Comparison of ENCODE assay signal across 1 cellular context in genomic region chr13:100588350-100589177, GRCh38.
TF ChIP-seq lines count a peak whose summit lies in the region.

GGACT (minus strand) TSS chr13:100588789; CDS start chr13:100532591, 56,198 bp downstream.

TF ChIP-seq in HEK293, 187 proteins besides CTCF, POLR2A, EP300 and RAD21 (continued from another document and continues in another):
- TF ChIP-seq ZNF791 (tag by site-specific recombination; IDR thresholded peaks at IDR 0.05) (no peak), ZNF626 (tag by site-specific recombination; IDR thresholded peaks at IDR 0.05) (no peak), ZBTB11 (tag by site-specific recombination; conservative IDR thresholded peaks at IDR 0.05; ENCODE audit: low read depth) (no peak), ZNF664 (tag by site-specific recombination; IDR thresholded peaks at IDR 0.05) (no peak), ZBTB7A (tag by site-specific recombination; IDR thresholded peaks at IDR 0.05; ENCODE audit: low read depth) (no peak), ZNF600 (tag by site-specific recombination; IDR thresholded peaks at IDR 0.05) (0 out of 2 replicates have a peak, but pooled peaks have one; percentile 14), ZNF274 (IDR thresholded peaks at IDR 0.05; ENCODE audit: low read length) (no peak), ZNF274 (tag by site-specific recombination; IDR thresholded peaks at IDR 0.05; ENCODE audit: borderline replicate concordance) (no peak), ZNF2 (tag by site-specific recombination; IDR thresholded peaks at IDR 0.05) (0 out of 2 replicates have a peak, but pooled peaks have one; percentile 24), PRDM1 (tag by site-specific recombination; IDR thresholded peaks at IDR 0.05) (peak; percentile 18; the same call in 1 of the 2 replicates), RBAK (tag by site-specific recombination; IDR thresholded peaks at IDR 0.05) (no peak), ZBTB1 (tag by site-specific recombination; IDR thresholded peaks at IDR 0.05) (no peak), ZNF157 (tag by site-specific recombination; IDR thresholded peaks at IDR 0.05) (no peak), ZNF549 (tag by site-specific recombination; IDR thresholded peaks at IDR 0.05) (0 out of 2 replicates have a peak, but pooled peaks have one; percentile 38), ZNF24 (tag by site-specific recombination; IDR thresholded peaks at IDR 0.05) (no peak), SP2 (tag by site-specific recombination; IDR thresholded peaks at IDR 0.05) (peak; percentile 49), SALL2 (tag by site-specific recombination; IDR thresholded peaks at IDR 0.05; ENCODE audit: borderline replicate concordance) (no peak), OVOL3 (tag by site-specific recombination; IDR thresholded peaks at IDR 0.05) (no peak), TCF7L2 (IDR thresholded peaks at IDR 0.05; ENCODE audit: borderline replicate concordance, low read depth, low read length) (no peak), ATF2 (tag by site-specific recombination; IDR thresholded peaks at IDR 0.05; ENCODE audit: low read depth) (no peak), ZNF280D (tag by site-specific recombination; IDR thresholded peaks at IDR 0.05) (no peak), ZNF777 (tag by site-specific recombination; IDR thresholded peaks at IDR 0.05; ENCODE audit: borderline replicate concordance) (no peak), ZNF248 (tag by site-specific recombination; IDR thresholded peaks at IDR 0.05) (no peak), ZNF529 (tag by site-specific recombination; IDR thresholded peaks at IDR 0.05; ENCODE audit: insufficient replicate concordance) (no peak), GLI2 (tag by site-specific recombination; IDR thresholded peaks at IDR 0.05; ENCODE audit: borderline replicate concordance, low read depth) (no peak), MZF1 (tag by site-specific recombination; IDR thresholded peaks at IDR 0.05; ENCODE audit: borderline replicate concordance) (no peak), ZNF280C (tag by site-specific recombination; IDR thresholded peaks at IDR 0.05) (no peak), ZNF350 (tag by site-specific recombination; IDR thresholded peaks at IDR 0.05) (no peak), ZNF610 (tag by site-specific recombination; IDR thresholded peaks at IDR 0.05; ENCODE audit: borderline replicate concordance) (peak; percentile 45; the same call in 1 of the 2 replicates), ZNF624 (tag by site-specific recombination; IDR thresholded peaks at IDR 0.05) (no peak), BCL11B (tag by site-specific recombination; IDR thresholded peaks at IDR 0.05; ENCODE audit: low read depth) (no peak), ZFP41 (tag by site-specific recombination; IDR thresholded peaks at IDR 0.05; ENCODE audit: borderline replicate concordance) (no peak), ZNF571 (tag by site-specific recombination; IDR thresholded peaks at IDR 0.05) (no peak), KLF16 (tag by site-specific recombination; IDR thresholded peaks at IDR 0.05) (no peak), ZNF121 (tag by site-specific recombination; IDR thresholded peaks at IDR 0.05) (peak; percentile 63; the same call in 1 of the 2 replicates), ZNF416 (tag by site-specific recombination; IDR thresholded peaks at IDR 0.05) (no peak), KLF8 (tag by site-specific recombination; IDR thresholded peaks at IDR 0.05) (no peak)
- TF ChIP-seq, protein P1, sequence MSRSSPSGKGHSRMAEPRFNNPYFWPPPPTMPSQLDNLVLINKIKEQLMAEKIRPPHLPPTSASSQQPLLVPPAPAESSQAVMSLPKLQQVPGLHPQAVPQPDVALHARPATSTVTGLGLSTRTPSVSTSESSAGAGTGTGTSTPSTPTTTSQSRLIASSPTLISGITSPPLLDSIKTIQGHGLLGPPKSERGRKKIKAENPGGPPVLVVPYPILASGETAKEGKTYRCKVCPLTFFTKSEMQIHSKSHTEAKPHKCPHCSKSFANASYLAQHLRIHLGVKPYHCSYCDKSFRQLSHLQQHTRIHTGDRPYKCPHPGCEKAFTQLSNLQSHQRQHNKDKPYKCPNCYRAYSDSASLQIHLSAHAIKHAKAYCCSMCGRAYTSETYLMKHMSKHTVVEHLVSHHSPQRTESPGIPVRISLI (tag by site-specific recombination; IDR thresholded peaks at IDR 0.05) = no peak
- TF ChIP-seq, protein P2, sequence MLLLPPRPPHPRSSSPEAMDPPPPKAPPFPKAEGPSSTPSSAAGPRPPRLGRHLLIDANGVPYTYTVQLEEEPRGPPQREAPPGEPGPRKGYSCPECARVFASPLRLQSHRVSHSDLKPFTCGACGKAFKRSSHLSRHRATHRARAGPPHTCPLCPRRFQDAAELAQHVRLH (tag by site-specific recombination; IDR thresholded peaks at IDR 0.05) = no peak
- TF ChIP-seq, protein P3, sequence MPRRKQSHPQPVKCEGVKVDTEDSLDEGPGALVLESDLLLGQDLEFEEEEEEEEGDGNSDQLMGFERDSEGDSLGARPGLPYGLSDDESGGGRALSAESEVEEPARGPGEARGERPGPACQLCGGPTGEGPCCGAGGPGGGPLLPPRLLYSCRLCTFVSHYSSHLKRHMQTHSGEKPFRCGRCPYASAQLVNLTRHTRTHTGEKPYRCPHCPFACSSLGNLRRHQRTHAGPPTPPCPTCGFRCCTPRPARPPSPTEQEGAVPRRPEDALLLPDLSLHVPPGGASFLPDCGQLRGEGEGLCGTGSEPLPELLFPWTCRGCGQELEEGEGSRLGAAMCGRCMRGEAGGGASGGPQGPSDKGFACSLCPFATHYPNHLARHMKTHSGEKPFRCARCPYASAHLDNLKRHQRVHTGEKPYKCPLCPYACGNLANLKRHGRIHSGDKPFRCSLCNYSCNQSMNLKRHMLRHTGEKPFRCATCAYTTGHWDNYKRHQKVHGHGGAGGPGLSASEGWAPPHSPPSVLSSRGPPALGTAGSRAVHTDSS (tag by site-specific recombination; IDR thresholded peaks at IDR 0.05) = no peak
- TF ChIP-seq, protein P4, sequence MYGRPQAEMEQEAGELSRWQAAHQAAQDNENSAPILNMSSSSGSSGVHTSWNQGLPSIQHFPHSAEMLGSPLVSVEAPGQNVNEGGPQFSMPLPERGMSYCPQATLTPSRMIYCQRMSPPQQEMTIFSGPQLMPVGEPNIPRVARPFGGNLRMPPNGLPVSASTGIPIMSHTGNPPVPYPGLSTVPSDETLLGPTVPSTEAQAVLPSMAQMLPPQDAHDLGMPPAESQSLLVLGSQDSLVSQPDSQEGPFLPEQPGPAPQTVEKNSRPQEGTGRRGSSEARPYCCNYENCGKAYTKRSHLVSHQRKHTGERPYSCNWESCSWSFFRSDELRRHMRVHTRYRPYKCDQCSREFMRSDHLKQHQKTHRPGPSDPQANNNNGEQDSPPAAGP (tag by site-specific recombination; IDR thresholded peaks at IDR 0.05) = no peak
- TF ChIP-seq, protein P5, sequence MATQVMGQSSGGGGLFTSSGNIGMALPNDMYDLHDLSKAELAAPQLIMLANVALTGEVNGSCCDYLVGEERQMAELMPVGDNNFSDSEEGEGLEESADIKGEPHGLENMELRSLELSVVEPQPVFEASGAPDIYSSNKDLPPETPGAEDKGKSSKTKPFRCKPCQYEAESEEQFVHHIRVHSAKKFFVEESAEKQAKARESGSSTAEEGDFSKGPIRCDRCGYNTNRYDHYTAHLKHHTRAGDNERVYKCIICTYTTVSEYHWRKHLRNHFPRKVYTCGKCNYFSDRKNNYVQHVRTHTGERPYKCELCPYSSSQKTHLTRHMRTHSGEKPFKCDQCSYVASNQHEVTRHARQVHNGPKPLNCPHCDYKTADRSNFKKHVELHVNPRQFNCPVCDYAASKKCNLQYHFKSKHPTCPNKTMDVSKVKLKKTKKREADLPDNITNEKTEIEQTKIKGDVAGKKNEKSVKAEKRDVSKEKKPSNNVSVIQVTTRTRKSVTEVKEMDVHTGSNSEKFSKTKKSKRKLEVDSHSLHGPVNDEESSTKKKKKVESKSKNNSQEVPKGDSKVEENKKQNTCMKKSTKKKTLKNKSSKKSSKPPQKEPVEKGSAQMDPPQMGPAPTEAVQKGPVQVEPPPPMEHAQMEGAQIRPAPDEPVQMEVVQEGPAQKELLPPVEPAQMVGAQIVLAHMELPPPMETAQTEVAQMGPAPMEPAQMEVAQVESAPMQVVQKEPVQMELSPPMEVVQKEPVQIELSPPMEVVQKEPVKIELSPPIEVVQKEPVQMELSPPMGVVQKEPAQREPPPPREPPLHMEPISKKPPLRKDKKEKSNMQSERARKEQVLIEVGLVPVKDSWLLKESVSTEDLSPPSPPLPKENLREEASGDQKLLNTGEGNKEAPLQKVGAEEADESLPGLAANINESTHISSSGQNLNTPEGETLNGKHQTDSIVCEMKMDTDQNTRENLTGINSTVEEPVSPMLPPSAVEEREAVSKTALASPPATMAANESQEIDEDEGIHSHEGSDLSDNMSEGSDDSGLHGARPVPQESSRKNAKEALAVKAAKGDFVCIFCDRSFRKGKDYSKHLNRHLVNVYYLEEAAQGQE (tag by site-specific recombination; IDR thresholded peaks at IDR 0.05) = no peak; the same call in 1 of the 2 replicates
- TF ChIP-seq, protein P6, sequence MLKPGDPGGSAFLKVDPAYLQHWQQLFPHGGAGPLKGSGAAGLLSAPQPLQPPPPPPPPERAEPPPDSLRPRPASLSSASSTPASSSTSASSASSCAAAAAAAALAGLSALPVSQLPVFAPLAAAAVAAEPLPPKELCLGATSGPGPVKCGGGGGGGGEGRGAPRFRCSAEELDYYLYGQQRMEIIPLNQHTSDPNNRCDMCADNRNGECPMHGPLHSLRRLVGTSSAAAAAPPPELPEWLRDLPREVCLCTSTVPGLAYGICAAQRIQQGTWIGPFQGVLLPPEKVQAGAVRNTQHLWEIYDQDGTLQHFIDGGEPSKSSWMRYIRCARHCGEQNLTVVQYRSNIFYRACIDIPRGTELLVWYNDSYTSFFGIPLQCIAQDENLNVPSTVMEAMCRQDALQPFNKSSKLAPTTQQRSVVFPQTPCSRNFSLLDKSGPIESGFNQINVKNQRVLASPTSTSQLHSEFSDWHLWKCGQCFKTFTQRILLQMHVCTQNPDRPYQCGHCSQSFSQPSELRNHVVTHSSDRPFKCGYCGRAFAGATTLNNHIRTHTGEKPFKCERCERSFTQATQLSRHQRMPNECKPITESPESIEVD (tag by site-specific recombination; IDR thresholded peaks at IDR 0.05) = no peak
